In genomic region chr5:55993013-55993412, GRCh38 we compare ENCODE assay signal across 1 cellular context.
A peak's percentile ranks its signal among the peaks of the same experiment; 100 is the strongest.
TF ChIP-seq lines count a peak whose summit lies in the region.

No MANE protein-coding gene starts in this region.

TF ChIP-seq in K562, 482 proteins besides CTCF, POLR2A, EP300 and RAD21 (continued from another document):
- TF ChIP-seq, protein P1, sequence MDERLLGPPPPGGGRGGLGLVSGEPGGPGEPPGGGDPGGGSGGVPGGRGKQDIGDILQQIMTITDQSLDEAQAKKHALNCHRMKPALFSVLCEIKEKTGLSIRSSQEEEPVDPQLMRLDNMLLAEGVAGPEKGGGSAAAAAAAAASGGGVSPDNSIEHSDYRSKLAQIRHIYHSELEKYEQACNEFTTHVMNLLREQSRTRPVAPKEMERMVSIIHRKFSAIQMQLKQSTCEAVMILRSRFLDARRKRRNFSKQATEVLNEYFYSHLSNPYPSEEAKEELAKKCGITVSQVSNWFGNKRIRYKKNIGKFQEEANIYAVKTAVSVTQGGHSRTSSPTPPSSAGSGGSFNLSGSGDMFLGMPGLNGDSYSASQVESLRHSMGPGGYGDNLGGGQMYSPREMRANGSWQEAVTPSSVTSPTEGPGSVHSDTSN (CRISPR knock-in tag; IDR thresholded peaks at IDR 0.05; ENCODE audit: low read depth) = no peak
- TF ChIP-seq, protein P1 (tag; conservative IDR thresholded peaks at IDR 0.05; ENCODE audit: low read depth) = peak; percentile 65
